Comparison of ENCODE assay signal across 11 cellular contexts in the genomic region with DNA sequence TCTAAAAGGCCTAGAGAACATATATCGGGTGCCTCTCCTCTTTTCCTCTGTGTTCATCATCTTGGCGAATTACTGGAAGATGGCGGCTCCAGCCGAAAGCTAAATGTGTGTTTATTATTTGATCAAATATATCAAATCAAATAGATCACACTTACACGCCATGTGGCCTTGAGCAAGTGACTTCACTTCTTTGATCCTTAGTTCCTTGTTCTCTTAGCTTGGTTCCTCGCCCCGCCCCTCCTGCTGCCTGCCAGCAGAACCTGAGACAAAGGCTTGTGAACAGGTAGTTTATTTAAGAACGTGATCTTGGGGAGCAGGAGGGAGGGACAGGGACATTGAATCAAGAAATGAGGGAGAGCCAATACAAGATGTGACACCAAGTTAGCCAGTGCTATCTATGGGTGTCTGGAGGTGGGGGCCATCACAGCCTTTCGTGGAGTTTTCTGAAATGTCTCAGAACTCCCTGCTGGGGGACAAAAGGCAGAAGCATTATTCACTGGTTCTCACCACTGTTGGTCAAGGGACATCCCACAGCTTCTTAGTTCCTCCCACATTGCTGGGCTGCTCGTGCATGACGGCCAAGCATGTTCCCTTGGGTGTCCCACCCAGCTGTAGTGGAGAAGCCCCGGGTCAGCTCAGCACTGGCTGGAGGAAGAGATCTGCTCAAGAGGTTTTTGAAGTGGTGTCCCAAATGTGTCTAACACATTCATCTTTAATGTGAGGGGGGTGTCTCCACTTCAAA. TPM values are rescaled to one million over a fixed set of nuclear protein-coding genes. Genes with fewer than 3 reads are reported as not detected.
DNase-seq lines count a peak whose midpoint lies in the region; ATAC-seq and TF ChIP-seq lines count a peak whose summit lies in the region.
"Had no signal": no experiment of that assay in that cellular context is flagged by ENCODE, and none has a peak within 500 bp of the region (broad histone marks: within the 10 kb centered on the region; RNA-seq: fewer than 3 reads in every experiment).

No MANE protein-coding gene starts in this region.

- H3K27me3 ChIP-seq in body of pancreas, result no peaks in the 10 kb centered on the region
- H3K27me3 ChIP-seq in parathyroid adenoma (ENCODE audit: control insufficient read depth, insufficient read depth, low read length), result no peaks in the 10 kb centered on the region
- H3K27me3 ChIP-seq: ascending aorta had no signal

- peak overlapping the region; percentile 17 for H2AFZ ChIP-seq in parathyroid adenoma

- TF ChIP-seq POLR2A in GM18505 (IDR thresholded peaks at IDR 0.05; ENCODE audit: borderline replicate concordance, extremely low read depth, insufficient read depth, insufficient read length) (no peak), body of pancreas (IDR thresholded peaks at IDR 0.05) (no peak)

- no peaks in the 10 kb centered on the region for H3K79me2 ChIP-seq in parathyroid adenoma

- H3K36me3 ChIP-seq in body of pancreas (replicated peaks in 1 of 2; ENCODE audit: insufficient read depth in 1 of 2, low read depth in 2 of 2) (no peaks in the 10 kb centered on the region), parathyroid adenoma (ENCODE audit: control insufficient read depth, insufficient read depth, low read length) (no peaks in the 10 kb centered on the region)
- H3K36me3 ChIP-seq: ascending aorta had no signal

- no peak for TF ChIP-seq CTCF in body of pancreas (IDR thresholded peaks at IDR 0.05)
- TF ChIP-seq CTCF in parathyroid adenoma (IDR thresholded peaks at IDR 0.05), result no peak

- DNase-seq in body of pancreas (peak; percentile 67 to 87 (median 79)), AG20443 (ENCODE audit: low spot score) (no peak), middle frontal gyrus (ENCODE audit: extremely low spot score, low spot score) (no peak), NCI-H2107 (lab: John Stamatoyannopoulos, UW) (no peak)
- DNase-seq: NCI-H510A had no signal

- ATAC-seq in GM18505 (IDR thresholded peaks at IDR 0.05; ENCODE audit: unreplicated experiment) (peak; percentile 52), HG02884 (IDR thresholded peaks at IDR 0.05; ENCODE audit: unreplicated experiment) (peak; percentile 86), body of pancreas (peak; percentile 62), HG02588 (IDR thresholded peaks at IDR 0.05; ENCODE audit: unreplicated experiment) (no peak)
- ATAC-seq: HCT116 had no signal

- peak overlapping the region in 3 of 4 donors; percentile 14 to 39 (median 18) for H3K27ac ChIP-seq in body of pancreas
- no peak overlapping the region for H3K27ac ChIP-seq in parathyroid adenoma
- H3K27ac ChIP-seq: ascending aorta had no signal

- WGBS in body of pancreas, 2 donors, result 56 to 66% methylated on average over 9 to 12 of the region's 12 CpGs

- H3K9me3 ChIP-seq in body of pancreas, result no peaks in the 10 kb centered on the region
- H3K9me3 ChIP-seq in parathyroid adenoma (ENCODE audit: control insufficient read depth, low read length), result no peaks in the 10 kb centered on the region
- H3K9me3 ChIP-seq: ascending aorta had no signal

- intact Hi-C loops in body of pancreas (cut with DNase I), result no loop called here

- H3K9ac ChIP-seq in parathyroid adenoma, result no peak overlapping the region

- H3K4me3 ChIP-seq in body of pancreas, result no peak overlapping the region
- H3K4me3 ChIP-seq in parathyroid adenoma (ENCODE audit: low read depth, low read length), result no peak overlapping the region
- H3K4me3 ChIP-seq: ascending aorta had no signal

- H3K4me2 ChIP-seq in parathyroid adenoma (ENCODE audit: low read length), result no peak overlapping the region

- H3K4me1 ChIP-seq in body of pancreas (peaks cover 30% of the 10 kb centered on the region), parathyroid adenoma (no peaks in the 10 kb centered on the region)

RNA-seq across cellular contexts. Expression of a gene that starts 44.9 kb away (rescaled TPM):
- total RNA-seq in body of pancreas, result 1 to 10 TPM; 3.6 to 6.0 TPM

Comparison
In these comparisons a context has a peak if more than half of its experiments do, and no peak if none do; other contexts are left out.
1. DNase-seq: peak in body of pancreas (4 of 4); none in AG20443 (single experiment), middle frontal gyrus (single experiment) and NCI-H2107 (single experiment).